Comparison of ENCODE assay signal across 29 cellular contexts in genomic region chrY:19220784-19221183, GRCh38.
"Had no signal": no experiment of that assay in that cellular context is flagged by ENCODE, and none has a peak within 500 bp of the region (broad histone marks: within the 10 kb centered on the region; RNA-seq: fewer than 3 reads in every experiment).

No MANE protein-coding gene starts in this region.

- H2AFZ ChIP-seq: parathyroid adenoma had no signal

- H3K27ac Mint-ChIP-seq: mesothelial cell of epicardium; naive B cell; natural killer cell treated with Interleukin-12 subunit alpha and Interleukin-12 subunit beta and Interleukin-15 and Interleukin-18, amount 100 ng/mL, for 72 hours; progenitor cell of endocrine pancreas; stimulated activated naive CD8-positive, alpha-beta T cell treated with anti-CD3 and anti-CD28 coated beads, Interleukin-15, amount 100 ng/mL, for 72 hours had no signal

- H3K27me3 Mint-ChIP-seq: natural killer cell treated with Interleukin-12 subunit alpha and Interleukin-12 subunit beta and Interleukin-15 and Interleukin-18, amount 100 ng/mL, for 72 hours; progenitor cell of endocrine pancreas; stimulated activated naive CD8-positive, alpha-beta T cell treated with anti-CD3 and anti-CD28 coated beads, Interleukin-15, amount 100 ng/mL, for 72 hours had no signal

- H3K36me3 ChIP-seq: gastrocnemius medialis, neutrophil, suprapubic skin, transverse colon, upper lobe of right lung, uterus had no signal

- H3K79me2 ChIP-seq: parathyroid adenoma had no signal

- H3K4me3 Mint-ChIP-seq: mesothelial cell of epicardium; naive B cell; natural killer cell treated with Interleukin-12 subunit alpha and Interleukin-12 subunit beta and Interleukin-15 and Interleukin-18, amount 100 ng/mL, for 72 hours; neural crest cell; stimulated activated naive CD8-positive, alpha-beta T cell treated with anti-CD3 and anti-CD28 coated beads, Interleukin-15, amount 100 ng/mL, for 72 hours had no signal

- H3K9me3 Mint-ChIP-seq: mesothelial cell of epicardium; natural killer cell treated with Interleukin-12 subunit alpha and Interleukin-12 subunit beta and Interleukin-15 and Interleukin-18, amount 100 ng/mL, for 72 hours; neural crest cell had no signal

- H3K27ac ChIP-seq: coronary artery, gastrocnemius medialis, neutrophil, parathyroid adenoma, suprapubic skin, transverse colon, upper lobe of right lung, uterus had no signal

- H3K36me3 Mint-ChIP-seq: mesothelial cell of epicardium; naive B cell; natural killer cell treated with Interleukin-12 subunit alpha and Interleukin-12 subunit beta and Interleukin-15 and Interleukin-18, amount 100 ng/mL, for 72 hours had no signal

- FAIRE-seq: endothelial cell of umbilical vein, kidney had no signal

- H3K4me2 ChIP-seq: smooth muscle cell had no signal

- H3K4me1 Mint-ChIP-seq: mesothelial cell of epicardium; neural crest cell; stimulated activated naive CD8-positive, alpha-beta T cell treated with anti-CD3 and anti-CD28 coated beads, Interleukin-15, amount 100 ng/mL, for 72 hours had no signal

- H3K4me3 ChIP-seq: coronary artery, gastrocnemius medialis, mucosa of descending colon, smooth muscle cell, suprapubic skin, transverse colon, upper lobe of right lung, uterus had no signal

- H3K27me3 ChIP-seq: gastrocnemius medialis, neutrophil, suprapubic skin, transverse colon, upper lobe of right lung, uterus had no signal

- ATAC-seq: gastrocnemius medialis; left lobe of liver; mucosa of descending colon; natural killer cell treated with Interleukin-12 subunit alpha and Interleukin-12 subunit beta and Interleukin-15 and Interleukin-18, amount 100 ng/mL, for 72 hours; sciatic nerve; stimulated activated naive CD8-positive, alpha-beta T cell treated with anti-CD3 and anti-CD28 coated beads, Interleukin-15, amount 100 ng/mL, for 72 hours; upper lobe of right lung had no signal

- DNase-seq: dermis blood vessel endothelial cell; effector memory CD4-positive, alpha-beta T cell; gastrocnemius medialis; head of caudate nucleus; kidney; mesenchymal stem cell; mucosa of descending colon; naive B cell; stimulated activated CD4-positive, alpha-beta T cell treated with anti-CD3 and anti-CD28 coated beads, Interleukin-12 subunit alpha, Interleukin-12 subunit beta, amount 100 ng/mL, for 4 hours; stimulated activated CD4-positive, alpha-beta T cell treated with anti-CD3 and anti-CD28 coated beads, Interleukin-1b, Interleukin-23, amount 100 ng/mL, for 48 hours; stimulated activated CD4-positive, alpha-beta T cell treated with anti-CD3 and anti-CD28 coated beads, Interleukin-4, amount 100 ng/mL, for 1 hour; stimulated activated CD8-positive, alpha-beta memory T cell treated with anti-CD3 and anti-CD28 coated beads, Interleukin-4, amount 100 ng/mL, for 48 hours; stimulated activated naive CD4-positive, alpha-beta T cell; stimulated activated naive CD8-positive, alpha-beta T cell treated with anti-CD3 and anti-CD28 coated beads, Interleukin-15, amount 100 ng/mL, for 72 hours; transverse colon; upper lobe of right lung; uterus had no signal

- H3K4me1 ChIP-seq: gastrocnemius medialis, parathyroid adenoma, suprapubic skin, transverse colon, upper lobe of right lung, uterus had no signal
